1 cellular context compared by ENCODE assay signal in the genomic region with DNA sequence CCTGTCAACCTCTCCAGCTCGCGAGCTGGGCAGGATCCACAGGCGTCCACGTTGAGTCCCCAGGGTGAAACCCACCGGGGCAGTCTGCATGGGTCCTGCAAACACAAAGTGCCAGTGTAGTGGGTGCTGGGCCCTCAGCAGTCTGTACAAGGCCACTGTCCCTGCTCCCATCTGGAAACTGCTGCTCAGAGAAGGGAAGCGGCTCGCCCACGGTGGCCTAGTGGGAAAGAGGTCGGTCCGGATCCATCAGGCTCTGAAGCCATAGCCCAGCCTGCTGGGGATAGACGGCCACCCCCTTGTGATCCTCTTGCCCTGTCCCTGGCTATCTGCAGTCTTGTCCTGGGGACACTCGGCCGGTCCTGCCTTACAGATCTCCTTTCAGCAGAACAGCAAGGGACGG.
TF ChIP-seq lines count a peak whose summit lies in the region.

No MANE protein-coding gene starts in this region.

TF ChIP-seq in H1, 55 proteins besides CTCF, POLR2A, EP300 and RAD21:
- TF ChIP-seq, protein P1, sequence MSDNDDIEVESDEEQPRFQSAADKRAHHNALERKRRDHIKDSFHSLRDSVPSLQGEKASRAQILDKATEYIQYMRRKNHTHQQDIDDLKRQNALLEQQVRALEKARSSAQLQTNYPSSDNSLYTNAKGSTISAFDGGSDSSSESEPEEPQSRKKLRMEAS (IDR thresholded peaks at IDR 0.05): no peak
- TF ChIP-seq CTBP2 (IDR thresholded peaks at IDR 0.05; ENCODE audit: borderline replicate concordance, insufficient read depth, insufficient read length, low read length) (no peak), CREB1 (IDR thresholded peaks at IDR 0.05) (no peak), NANOG (IDR thresholded peaks at IDR 0.05; ENCODE audit: insufficient read depth, low read depth, low read length, poor library complexity, severe bottlenecking) (no peak), JUN (IDR thresholded peaks at IDR 0.05; ENCODE audit: low read depth, low read length) (no peak), BACH1 (IDR thresholded peaks at IDR 0.05; ENCODE audit: low read length) (no peak), RBBP5 (IDR thresholded peaks at IDR 0.05; ENCODE audit: borderline replicate concordance, low read depth, low read length) (no peak), TBP (IDR thresholded peaks at IDR 0.05; ENCODE audit: low read depth, low read length) (no peak)
- TF ChIP-seq, protein P2, sequence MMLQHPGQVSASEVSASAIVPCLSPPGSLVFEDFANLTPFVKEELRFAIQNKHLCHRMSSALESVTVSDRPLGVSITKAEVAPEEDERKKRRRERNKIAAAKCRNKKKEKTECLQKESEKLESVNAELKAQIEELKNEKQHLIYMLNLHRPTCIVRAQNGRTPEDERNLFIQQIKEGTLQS (IDR thresholded peaks at IDR 0.05; ENCODE audit: insufficient read depth, low read depth, low read length): no peak
